ENCODE assay signal across 1 cellular context in genomic region chr7:74584160-74584954, GRCh38.
TF ChIP-seq lines count a peak whose summit lies in the region.

No MANE protein-coding gene starts in this region.

TF ChIP-seq in HepG2, 621 proteins besides CTCF, POLR2A, EP300 and RAD21 (continued from another document and continues in another):
- TF ChIP-seq ZNF276 (CRISPR knock-in tag; IDR thresholded peaks at IDR 0.05; ENCODE audit: low read depth) (no peak), RFXAP (CRISPR knock-in tag; IDR thresholded peaks at IDR 0.05; ENCODE audit: borderline replicate concordance) (no peak), PRMT3 (CRISPR knock-in tag; IDR thresholded peaks at IDR 0.05; ENCODE audit: borderline replicate concordance, low read depth) (no peak), MEIS2 (CRISPR knock-in tag; IDR thresholded peaks at IDR 0.05) (no peak), ZBTB21 (CRISPR knock-in tag; IDR thresholded peaks at IDR 0.05) (no peak), POLR2AphosphoS5 (IDR thresholded peaks at IDR 0.05; ENCODE audit: low read depth, low read length) (no peak), EED (CRISPR knock-in tag; IDR thresholded peaks at IDR 0.05) (no peak), ZNF280D (CRISPR knock-in tag; IDR thresholded peaks at IDR 0.05) (no peak), ZKSCAN5 (CRISPR knock-in tag; IDR thresholded peaks at IDR 0.05) (no peak), ZNF615 (CRISPR knock-in tag; IDR thresholded peaks at IDR 0.05; ENCODE audit: borderline replicate concordance) (no peak), ZNF775 (CRISPR knock-in tag; IDR thresholded peaks at IDR 0.05; ENCODE audit: borderline replicate concordance) (no peak), CENPX (CRISPR knock-in tag; IDR thresholded peaks at IDR 0.05) (no peak), ZNF326 (CRISPR knock-in tag; IDR thresholded peaks at IDR 0.05; ENCODE audit: borderline replicate concordance) (no peak), SOX5 (CRISPR knock-in tag; IDR thresholded peaks at IDR 0.05; ENCODE audit: borderline replicate concordance) (peak; percentile 90), DNMT3B (CRISPR knock-in tag; conservative IDR thresholded peaks at IDR 0.05) (no peak), AHDC1 (CRISPR knock-in tag; IDR thresholded peaks at IDR 0.05; ENCODE audit: borderline replicate concordance) (no peak), ZFP91 (CRISPR knock-in tag; IDR thresholded peaks at IDR 0.05; ENCODE audit: borderline replicate concordance) (no peak), DBP (CRISPR knock-in tag; IDR thresholded peaks at IDR 0.05; ENCODE audit: not compliant biosample characterization) (no peak), CHD4 (IDR thresholded peaks at IDR 0.05; ENCODE audit: borderline replicate concordance, low read length) (no peak), ZBTB2 (CRISPR knock-in tag; IDR thresholded peaks at IDR 0.05; ENCODE audit: low read depth) (no peak), NFIC (IDR thresholded peaks at IDR 0.05; ENCODE audit: low read length) (0 out of 2 replicates have a peak, but pooled peaks have one; percentile 30), PPARG (CRISPR knock-in tag; conservative IDR thresholded peaks at IDR 0.05) (peak; percentile 56; the same call in 1 of the 2 replicates), ZNF362 (CRISPR knock-in tag; IDR thresholded peaks at IDR 0.05; ENCODE audit: borderline replicate concordance) (peak; percentile 48), DMTF1 (CRISPR knock-in tag; IDR thresholded peaks at IDR 0.05) (no peak), HNRNPUL1 (IDR thresholded peaks at IDR 0.05; ENCODE audit: low read depth, low read length) (no peak), MIER3 (CRISPR knock-in tag; IDR thresholded peaks at IDR 0.05; ENCODE audit: borderline replicate concordance) (no peak), TEAD3 (CRISPR knock-in tag; optimal IDR thresholded peaks at IDR 0.05; ENCODE audit: borderline replicate concordance) (peak; percentile 21), ZNF512B (CRISPR knock-in tag; IDR thresholded peaks at IDR 0.05; ENCODE audit: borderline replicate concordance) (no peak), ZNF878 (CRISPR knock-in tag; IDR thresholded peaks at IDR 0.05) (no peak), GTF2F1 (IDR thresholded peaks at IDR 0.05; ENCODE audit: low read length) (no peak), HOXA3 (CRISPR knock-in tag; IDR thresholded peaks at IDR 0.05) (no peak), REPIN1 (CRISPR knock-in tag; IDR thresholded peaks at IDR 0.05; ENCODE audit: borderline replicate concordance, low read depth) (no peak), ZNF710 (CRISPR knock-in tag; IDR thresholded peaks at IDR 0.05; ENCODE audit: borderline replicate concordance) (no peak)
